Comparison of ENCODE assay signal across 19 cellular contexts in genomic region chr4:81165853-81166430, GRCh38. TPM values are rescaled to one million over a fixed set of nuclear protein-coding genes. Genes with fewer than 3 reads are reported as not detected.
DNase-seq lines count a peak whose midpoint lies in the region; ATAC-seq and FAIRE-seq lines count a peak whose summit lies in the region.
"Had no signal": no experiment of that assay in that cellular context is flagged by ENCODE, and none has a peak within 500 bp of the region (broad histone marks: within the 10 kb centered on the region; RNA-seq: fewer than 3 reads in every experiment).

No MANE protein-coding gene starts in this region.

- H3K27ac Mint-ChIP-seq in activated CD4-positive, alpha-beta T cell treated with anti-CD3 and anti-CD28 coated beads for 36 hours = no peak overlapping the region
- no peak overlapping the region for H3K27ac Mint-ChIP-seq in stimulated activated memory B cell treated with anti-CD40 and anti-IgM and Interleukin-4, amounts not matched to agents 10 μg/mL and 1 μg/mL and 100 μg/mL, for 72 hours
- H3K27ac Mint-ChIP-seq: activated T-helper 17 cell treated with anti-CD3 and anti-CD28 coated beads, Interleukin-2, amount 50 U/mL, for 72 hours had no signal

- POLR2A ChIA-PET in activated CD4-positive, alpha-beta T cell treated with anti-CD3 and anti-CD28 coated beads for 36 hours (lab: Charles Lee) = no interaction called here

- DNase-seq in NCI-H82 (lab: John Stamatoyannopoulos, UW) (peak; percentile 9), NCI-H82 treated with DMSO at 0.1 percent for 48 hours (lab: John Stamatoyannopoulos, UW; ENCODE audit: unreplicated experiment) (no peak), NCI-H69 (lab: John Stamatoyannopoulos, UW) (peak; percentile 72), fibroblast of peridontal ligament (ENCODE audit: extremely low read depth) (peak; percentile 19), urothelium cell line (ENCODE audit: low spot score) (no peak)
- DNase-seq in activated CD4-positive, alpha-beta T cell treated with anti-CD3 and anti-CD28 coated beads for 36 hours = no peak
- DNase-seq: adrenal gland; heart left ventricle; kidney; midbrain; NCI-H1048; Peyer's patch; sigmoid colon; stimulated activated CD4-positive, alpha-beta T cell treated with anti-CD3 and anti-CD28 coated beads, Interleukin-2, amount 100 ng/mL, for 24 hours had no signal

- no peak for ATAC-seq in activated CD4-positive, alpha-beta T cell treated with anti-CD3 and anti-CD28 coated beads for 36 hours
- no peak for ATAC-seq in stimulated activated memory B cell treated with anti-CD40 and anti-IgM and Interleukin-4, amounts not matched to agents 10 μg/mL and 1 μg/mL and 100 μg/mL, for 72 hours
- ATAC-seq in GM21423 (IDR thresholded peaks at IDR 0.05; ENCODE audit: unreplicated experiment) = no peak
- ATAC-seq: activated T-helper 17 cell treated with anti-CD3 and anti-CD28 coated beads, Interleukin-2, amount 50 U/mL, for 72 hours; heart left ventricle had no signal

- no peak overlapping the region for H3K4me3 Mint-ChIP-seq in activated CD4-positive, alpha-beta T cell treated with anti-CD3 and anti-CD28 coated beads for 36 hours
- H3K4me3 Mint-ChIP-seq in stimulated activated memory B cell treated with anti-CD40 and anti-IgM and Interleukin-4, amounts not matched to agents 10 μg/mL and 1 μg/mL and 100 μg/mL, for 72 hours = no peak overlapping the region
- H3K4me3 Mint-ChIP-seq: activated T-helper 17 cell treated with anti-CD3 and anti-CD28 coated beads, Interleukin-2, amount 50 U/mL, for 72 hours had no signal

- H3K36me3 Mint-ChIP-seq in activated CD4-positive, alpha-beta T cell treated with anti-CD3 and anti-CD28 coated beads for 36 hours (ENCODE audit: low read depth) = no peaks in the 10 kb centered on the region
- no peaks in the 10 kb centered on the region for H3K36me3 Mint-ChIP-seq in stimulated activated memory B cell treated with anti-CD40 and anti-IgM and Interleukin-4, amounts not matched to agents 10 μg/mL and 1 μg/mL and 100 μg/mL, for 72 hours

- H3K27me3 Mint-ChIP-seq in activated CD4-positive, alpha-beta T cell treated with anti-CD3 and anti-CD28 coated beads for 36 hours = peaks cover 2% of the 10 kb centered on the region
- no peaks in the 10 kb centered on the region for H3K27me3 Mint-ChIP-seq in stimulated activated memory B cell treated with anti-CD40 and anti-IgM and Interleukin-4, amounts not matched to agents 10 μg/mL and 1 μg/mL and 100 μg/mL, for 72 hours

- H3K4me1 Mint-ChIP-seq in activated CD4-positive, alpha-beta T cell treated with anti-CD3 and anti-CD28 coated beads for 36 hours = peaks cover 8% of the 10 kb centered on the region
- no peaks in the 10 kb centered on the region for H3K4me1 Mint-ChIP-seq in stimulated activated memory B cell treated with anti-CD40 and anti-IgM and Interleukin-4, amounts not matched to agents 10 μg/mL and 1 μg/mL and 100 μg/mL, for 72 hours
- H3K4me1 Mint-ChIP-seq: activated T-helper 17 cell treated with anti-CD3 and anti-CD28 coated beads, Interleukin-2, amount 50 U/mL, for 72 hours had no signal

- no peaks in the 10 kb centered on the region for H3K9me3 Mint-ChIP-seq in activated CD4-positive, alpha-beta T cell treated with anti-CD3 and anti-CD28 coated beads for 36 hours (ENCODE audit: low read depth)
- no peaks in the 10 kb centered on the region for H3K9me3 Mint-ChIP-seq in stimulated activated memory B cell treated with anti-CD40 and anti-IgM and Interleukin-4, amounts not matched to agents 10 μg/mL and 1 μg/mL and 100 μg/mL, for 72 hours
- H3K9me3 Mint-ChIP-seq: activated T-helper 17 cell treated with anti-CD3 and anti-CD28 coated beads, Interleukin-2, amount 50 U/mL, for 72 hours had no signal

- no peak for FAIRE-seq in urothelium cell line (lab: Jason Lieb, UNC)
- FAIRE-seq: endometrium, G401.6, kidney had no signal

- CTCF ChIA-PET in activated CD4-positive, alpha-beta T cell treated with anti-CD3 and anti-CD28 coated beads for 36 hours (lab: Charles Lee) = no interaction called here

- intact Hi-C loops in activated CD4-positive, alpha-beta T cell treated with anti-CD3 and anti-CD28 coated beads for 36 hours (cut with DNase I, micrococcal nuclease) = no loop called here

RNA-seq across cellular contexts. Expression of gene PRKG2, which starts 49.1 kb away (rescaled TPM):
- total RNA-seq in activated CD4-positive, alpha-beta T cell treated with anti-CD3 and anti-CD28 coated beads for 36 hours = under 1 TPM; 0.05 to 0.14 TPM

Comparison
In these comparisons a context has a peak if more than half of its experiments do, and no peak if none do; other contexts are left out.
1. DNase-seq: peak in NCI-H82 (single experiment), NCI-H69 (single experiment) and fibroblast of peridontal ligament (single experiment); none in NCI-H82 treated with DMSO at 0.1 percent for 48 hours (single experiment), activated CD4-positive, alpha-beta T cell treated with anti-CD3 and anti-CD28 coated beads for 36 hours (single experiment) and urothelium cell line (single experiment).